ENCODE assay signal across 8 cellular contexts in the genomic region with DNA sequence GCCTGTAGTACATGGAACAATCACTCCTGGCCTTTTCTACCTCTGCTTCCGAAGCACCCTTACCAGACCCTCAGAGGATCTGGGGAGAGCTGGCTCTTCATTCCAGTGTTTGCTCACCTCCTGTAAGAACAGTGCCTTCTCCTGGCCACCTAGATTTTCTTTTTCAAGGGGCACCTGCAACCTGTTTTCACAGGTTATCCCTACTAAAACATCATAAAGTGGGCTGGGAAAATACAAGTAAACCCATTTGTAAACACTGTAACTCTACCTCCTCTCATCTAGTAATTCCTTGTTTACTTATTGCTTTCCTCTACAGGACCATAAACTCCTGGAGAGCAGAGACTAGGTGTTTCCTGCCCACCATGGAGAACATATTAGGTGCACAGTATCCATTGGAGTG. TPM values are rescaled to one million over a fixed set of nuclear protein-coding genes. Genes with fewer than 3 reads are reported as not detected.
A peak's percentile ranks its signal among the peaks of the same experiment; 100 is the strongest.
DNase-seq lines count a peak whose midpoint lies in the region; ATAC-seq and TF ChIP-seq lines count a peak whose summit lies in the region.

No MANE protein-coding gene starts in this region.

- DNase-seq in T-helper 1 cell (no peak), NCI-H2029 treated with DMSO at 0.1 percent for 48 hours (lab: John Stamatoyannopoulos, UW) (peak; percentile 97), spleen (no peak), NCI-H226 (no peak)
- no peak for DNase-seq in stimulated activated CD4-positive, alpha-beta T cell treated with anti-CD3 and anti-CD28 coated beads, Interleukin-4, amount 100 ng/mL, for 24 hours

- intact Hi-C loops in dendritic cell treated with granulocyte-macrophage colony-stimulating factor and Interleukin-4, amounts not matched to agents 40 ng/mL and 50 ng/mL, for 4 days (cut with micrococcal nuclease), result loop anchor here (2.0 to 10.0 kb wide), 2 partner anchors 74 to 134 kb away; partner anchors contain the start of gene TM9SF3
- intact Hi-C loops in spleen (cut with DNase I; ENCODE audit: low total_unique reads), result loop anchor here (5.0 kb wide), 1 partner anchor 47 kb away; no protein-coding TSS in a partner anchor

- H3K27ac ChIP-seq in spleen, result peak overlapping the region; percentile 63 to 97 (median 92)

- no peak for TF ChIP-seq POLR2A in spleen (IDR thresholded peaks at IDR 0.05)

- ATAC-seq in HG03025 (IDR thresholded peaks at IDR 0.05; ENCODE audit: low FRiP score, unreplicated experiment), result no peak

- H3K4me1 Mint-ChIP-seq in T-helper 1 cell treated with Interleukin-12 subunit alpha and Interleukin-12 subunit beta and Interleukin-4 antibody, amounts not matched to agents 30 μg/mL and 1 μg/mL, for 36 hours (ENCODE audit: low read depth), result peaks cover 21% of the 10 kb centered on the region
- peaks cover 57% of the 10 kb centered on the region for H3K4me1 Mint-ChIP-seq in dendritic cell treated with granulocyte-macrophage colony-stimulating factor and Interleukin-4, amounts not matched to agents 40 ng/mL and 50 ng/mL, for 4 days (ENCODE audit: low read depth)

- H3K4me3 Mint-ChIP-seq in T-helper 1 cell treated with Interleukin-12 subunit alpha and Interleukin-12 subunit beta and Interleukin-4 antibody, amounts not matched to agents 30 μg/mL and 1 μg/mL, for 36 hours, result peak overlapping the region; percentile 90
- peak overlapping the region; percentile 97 for H3K4me3 Mint-ChIP-seq in dendritic cell treated with granulocyte-macrophage colony-stimulating factor and Interleukin-4, amounts not matched to agents 40 ng/mL and 50 ng/mL, for 4 days

- H3K4me3 ChIP-seq in spleen, result peak overlapping the region; percentile 51 to 81 (median 69)

- peaks cover 17% of the 10 kb centered on the region for H3K27me3 Mint-ChIP-seq in T-helper 1 cell treated with Interleukin-12 subunit alpha and Interleukin-12 subunit beta and Interleukin-4 antibody, amounts not matched to agents 30 μg/mL and 1 μg/mL, for 36 hours (ENCODE audit: low read depth)
- no peaks in the 10 kb centered on the region for H3K27me3 Mint-ChIP-seq in dendritic cell treated with granulocyte-macrophage colony-stimulating factor and Interleukin-4, amounts not matched to agents 40 ng/mL and 50 ng/mL, for 4 days

- peaks cover 0 to 4% (median 0%) of the 10 kb centered on the region in 7 donors for H3K27me3 ChIP-seq in spleen (replicated peaks in 1 of 7)

- peaks cover 33 to 80% (median 63%) of the 10 kb centered on the region in 6 donors for H3K4me1 ChIP-seq in spleen

- TF ChIP-seq CTCF in spleen (IDR thresholded peaks at IDR 0.05 in 8 of 11, conservative IDR thresholded peaks at IDR 0.05 in 3 of 11), result peak in 1 of 11 experiments; percentile 8

- no peaks in the 10 kb centered on the region for H3K36me3 Mint-ChIP-seq in T-helper 1 cell treated with Interleukin-12 subunit alpha and Interleukin-12 subunit beta and Interleukin-4 antibody, amounts not matched to agents 30 μg/mL and 1 μg/mL, for 36 hours (ENCODE audit: low read depth)
- peaks cover 49% of the 10 kb centered on the region for H3K36me3 Mint-ChIP-seq in dendritic cell treated with granulocyte-macrophage colony-stimulating factor and Interleukin-4, amounts not matched to agents 40 ng/mL and 50 ng/mL, for 4 days (ENCODE audit: low read depth)

- no peak overlapping the region for H3K27ac Mint-ChIP-seq in T-helper 1 cell treated with Interleukin-12 subunit alpha and Interleukin-12 subunit beta and Interleukin-4 antibody, amounts not matched to agents 30 μg/mL and 1 μg/mL, for 36 hours
- peak overlapping the region; percentile 95 for H3K27ac Mint-ChIP-seq in dendritic cell treated with granulocyte-macrophage colony-stimulating factor and Interleukin-4, amounts not matched to agents 40 ng/mL and 50 ng/mL, for 4 days

- no peaks in the 10 kb centered on the region for H3K9me3 Mint-ChIP-seq in T-helper 1 cell treated with Interleukin-12 subunit alpha and Interleukin-12 subunit beta and Interleukin-4 antibody, amounts not matched to agents 30 μg/mL and 1 μg/mL, for 36 hours
- no peaks in the 10 kb centered on the region for H3K9me3 Mint-ChIP-seq in dendritic cell treated with granulocyte-macrophage colony-stimulating factor and Interleukin-4, amounts not matched to agents 40 ng/mL and 50 ng/mL, for 4 days

- 58 to 80% (median 70%) methylated on average over 1 of the region's 1 CpG for WGBS in spleen, 5 donors

- no peaks in the 10 kb centered on the region for H3K9me3 ChIP-seq in spleen

- H3K36me3 ChIP-seq in spleen, result peaks cover 0 to 18% (median 0%) of the 10 kb centered on the region in 6 donors

RNA-seq across cellular contexts. Expression of gene PIK3AP1, which starts 1.1 kb away (rescaled TPM):
- total RNA-seq in spleen, result 100 to 1,000 TPM; 126 to 256 (median 196) TPM
- polyA plus RNA-seq in spleen, result 10 to 100 TPM; 59.8 to 84.1 (median 62.7) TPM
